8 cellular contexts compared by ENCODE assay signal in the genomic region with DNA sequence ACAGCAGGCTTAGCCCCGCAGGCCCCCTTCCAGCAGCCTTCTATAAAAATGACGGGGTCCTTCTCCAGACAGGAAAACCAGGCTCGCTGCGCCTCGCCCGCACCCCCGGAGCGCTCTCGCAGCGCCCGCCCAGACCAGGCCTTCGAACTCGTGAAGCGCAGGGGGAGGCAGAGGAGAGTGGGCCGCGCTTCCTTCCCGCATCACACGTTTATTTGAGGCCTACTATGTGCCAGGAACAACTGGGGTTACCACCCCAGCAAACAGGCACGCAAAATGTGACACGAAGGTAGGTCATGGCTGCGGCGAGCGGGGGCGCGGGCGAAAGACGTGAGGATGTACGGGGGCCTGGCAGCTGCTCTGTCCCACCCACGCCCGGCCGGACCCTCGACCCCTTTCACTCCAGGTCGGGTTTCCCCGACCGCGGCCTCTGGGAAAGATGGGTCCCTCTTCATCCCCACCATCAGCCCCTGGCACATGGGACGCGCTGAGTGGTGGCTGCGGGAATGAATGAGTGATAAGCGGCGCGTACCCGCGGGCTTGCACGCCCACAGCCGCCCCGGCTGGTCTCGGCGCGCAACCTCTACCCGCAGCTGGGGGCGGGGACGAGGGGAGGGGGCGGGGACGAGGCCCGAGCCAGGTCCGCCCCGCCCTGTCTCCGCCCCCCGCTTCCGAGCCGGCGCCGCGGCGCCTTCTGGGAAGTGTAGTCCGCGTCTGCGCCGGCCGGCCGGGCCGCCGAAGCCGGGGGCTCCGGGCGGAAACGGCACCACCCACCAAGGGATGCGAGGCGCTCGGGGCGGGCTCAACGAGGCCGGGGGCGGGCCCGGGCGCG. TPM values are rescaled to one million over a fixed set of nuclear protein-coding genes. Genes with fewer than 3 reads are reported as not detected.
DNase-seq lines count a peak whose midpoint lies in the region; ATAC-seq and TF ChIP-seq lines count a peak whose summit lies in the region.

No MANE protein-coding gene starts in this region.

- H3K4me2 ChIP-seq in PC-3 (ENCODE audit: low read length): peak overlapping the region; percentile 93

- peaks cover 27% of the 10 kb centered on the region for H3K79me2 ChIP-seq in PC-3 (ENCODE audit: low read length)

- H3K36me3 Mint-ChIP-seq in Calu3 (ENCODE audit: insufficient read depth, unreplicated experiment): peaks cover 17% of the 10 kb centered on the region
- peaks cover 9 to 19% of the 10 kb centered on the region in 2 donors for H3K36me3 Mint-ChIP-seq in activated T-cell treated with anti-CD3 and anti-CD28 coated beads, Interleukin-2, amount 50 U/mL, for 72 hours (ENCODE audit: insufficient read depth in 2 of 2)

- H3K4me3 Mint-ChIP-seq in Calu3 (ENCODE audit: low read depth, unreplicated experiment): peak overlapping the region; percentile 83
- peak overlapping the region; percentile 88 to 90 for H3K4me3 Mint-ChIP-seq in activated T-cell treated with anti-CD3 and anti-CD28 coated beads, Interleukin-2, amount 50 U/mL, for 72 hours

- no peak overlapping the region for H3K27ac ChIP-seq in HUES64 (ENCODE audit: low read depth, low read length)
- no peak overlapping the region for H3K27ac ChIP-seq in PC-3 (ENCODE audit: low read length)
- peak overlapping the region; percentile 60 to 87 (median 76) for H3K27ac ChIP-seq in esophagus squamous epithelium

- no peaks in the 10 kb centered on the region for H3K27me3 Mint-ChIP-seq in Calu3 (ENCODE audit: unreplicated experiment)
- H3K27me3 Mint-ChIP-seq in activated T-cell treated with anti-CD3 and anti-CD28 coated beads, Interleukin-2, amount 50 U/mL, for 72 hours (ENCODE audit: low read depth): no peaks in the 10 kb centered on the region

- no peak for TF ChIP-seq POLR2A in esophagus squamous epithelium (IDR thresholded peaks at IDR 0.05)

- BruUV-seq in Calu3 (replicated peaks; lab: Mats Ljungman, UMichigan): no TSS peak
- TSS peak; percentile 86 for BruUV-seq in PC-3 (replicated peaks; lab: Mats Ljungman, UMichigan)

- POLR2A ChIA-PET in PC-3 (lab: Charles Lee; ENCODE audit: unreplicated experiment): no interaction called here

- H3K9ac ChIP-seq in HUES64 (ENCODE audit: low read depth, low read length): peak overlapping the region; percentile 67
- H3K9ac ChIP-seq in PC-3 (ENCODE audit: low read length): peak overlapping the region; percentile 47; the same call in 1 of the 2 replicates

- H3K9me3 Mint-ChIP-seq in Calu3 (ENCODE audit: low read depth, unreplicated experiment): peaks cover 8% of the 10 kb centered on the region
- peaks cover 14 to 17% of the 10 kb centered on the region in 2 donors for H3K9me3 Mint-ChIP-seq in activated T-cell treated with anti-CD3 and anti-CD28 coated beads, Interleukin-2, amount 50 U/mL, for 72 hours

- DNase-seq in Calu3: peak; percentile 87
- DNase-seq in PC-3: peak; percentile 90
- DNase-seq in activated T-cell treated with anti-CD3 and anti-CD28 coated beads, Interleukin-2, amount 50 U/mL, for 72 hours: peak; percentile 88 to 91
- DNase-seq in esophagus squamous epithelium (lab: John Stamatoyannopoulos, UW): peak; percentile 32
- DNase-seq in myocyte (ENCODE audit: low read depth): peak; percentile 90
- DNase-seq in stimulated activated CD8-positive, alpha-beta memory T cell treated with anti-CD3 and anti-CD28 coated beads, Interleukin-7, amount 100 ng/mL, for 1 hour (ENCODE audit: low read depth in 2 of 2): peak; percentile 89 to 92

- CTCF ChIA-PET in Calu3 (lab: Charles Lee): interaction anchor here (0.8 to 2.7 kb wide), 2 partner anchors 28 to 52 kb away, joined by 3 to 13 read pairs; no protein-coding TSS in a partner anchor
- CTCF ChIA-PET in PC-3 (lab: Charles Lee): interaction anchor here (0.6 to 1.1 kb wide), 5 partner anchors 9 to 1295 kb away, joined by 3 to 8 read pairs (median 4); no protein-coding TSS in a partner anchor

- no peak overlapping the region for H3K27ac Mint-ChIP-seq in Calu3 (ENCODE audit: unreplicated experiment)
- peak overlapping the region; percentile 19 for H3K27ac Mint-ChIP-seq in activated T-cell treated with anti-CD3 and anti-CD28 coated beads, Interleukin-2, amount 50 U/mL, for 72 hours

- no peaks in the 10 kb centered on the region for H4K20me1 ChIP-seq in PC-3 (ENCODE audit: low read length)

- H3K9me3 ChIP-seq in HUES64 (ENCODE audit: insufficient read depth, low read depth, low read length) (peaks cover 16% of the 10 kb centered on the region), PC-3 (ENCODE audit: low read length) (peaks cover 12% of the 10 kb centered on the region; the same call in 1 of the 2 replicates), esophagus squamous epithelium (peaks cover 0 to 33% (median 21%) of the 10 kb centered on the region in 3 donors)

- H3K36me3 ChIP-seq in HUES64 (ENCODE audit: insufficient read depth, low read length) (no peaks in the 10 kb centered on the region), PC-3 (ENCODE audit: low read depth, low read length) (no peaks in the 10 kb centered on the region), esophagus squamous epithelium (no peaks in the 10 kb centered on the region)

- H3K27me3 ChIP-seq in HUES64 (ENCODE audit: insufficient read depth, low read length) (peaks cover 14% of the 10 kb centered on the region), PC-3 (ENCODE audit: low read length) (no peaks in the 10 kb centered on the region), esophagus squamous epithelium (no peaks in the 10 kb centered on the region)

- peak overlapping the region; percentile 94 for H3K4me3 ChIP-seq in HUES64 (ENCODE audit: low read length)
- H3K4me3 ChIP-seq in PC-3 (ENCODE audit: low read length): peak overlapping the region; percentile 85
- peak overlapping the region; percentile 50 to 74 (median 64) for H3K4me3 ChIP-seq in esophagus squamous epithelium

- 12% methylated on average over 88 of the region's 88 CpGs for WGBS in HUES64
- 23% methylated on average over 7 of the region's 88 CpGs; no CpG with 5 or more reads in 1 of the 2 donors for WGBS in esophagus squamous epithelium, 2 donors

- H3K4me1 Mint-ChIP-seq in Calu3 (ENCODE audit: low read depth, unreplicated experiment): peaks cover 23% of the 10 kb centered on the region
- peaks cover 35% of the 10 kb centered on the region for H3K4me1 Mint-ChIP-seq in activated T-cell treated with anti-CD3 and anti-CD28 coated beads, Interleukin-2, amount 50 U/mL, for 72 hours (ENCODE audit: low read depth)

- peak overlapping the region; percentile 91 for H2AFZ ChIP-seq in PC-3 (ENCODE audit: low read length)

- no peaks in the 10 kb centered on the region for H3F3A ChIP-seq in PC-3 (ENCODE audit: low read length, unreplicated experiment)

- intact Hi-C loops in Calu3 (cut with micrococcal nuclease; ENCODE audit: unreplicated experiment): no loop called here
- intact Hi-C loops in PC-3 (cut with micrococcal nuclease): loop anchor here (2.0 kb wide), 2 partner anchors 29 to 89 kb away; no protein-coding TSS in a partner anchor
- intact Hi-C loops in esophagus squamous epithelium (cut with DNase I): no loop called here

- TF ChIP-seq CTCF in Calu3 (IDR thresholded peaks at IDR 0.05; ENCODE audit: unreplicated experiment) (no peak), PC-3 (conservative IDR thresholded peaks at IDR 0.05; ENCODE audit: low read depth, low read length) (no peak), esophagus squamous epithelium (IDR thresholded peaks at IDR 0.05) (no peak)

- no peaks in the 10 kb centered on the region for H3K9me2 ChIP-seq in PC-3 (replicated peaks; ENCODE audit: low read length)

- ATAC-seq in GM21447 (IDR thresholded peaks at IDR 0.05; ENCODE audit: unreplicated experiment) (peak; percentile 85), PC-3 (peak; percentile 91)
- peak; percentile 91 to 92 for ATAC-seq in activated T-cell treated with anti-CD3 and anti-CD28 coated beads, Interleukin-2, amount 50 U/mL, for 72 hours (replicated peaks in 1 of 2)

- H3K4me1 ChIP-seq in HUES64 (ENCODE audit: insufficient read depth, low read length) (0 out of 2 replicates have a peak, but pooled peaks cover 4% of the 10 kb centered on the region), PC-3 (ENCODE audit: insufficient read depth, low read length) (peaks cover 9% of the 10 kb centered on the region), esophagus squamous epithelium (peaks cover 27 to 43% (median 30%) of the 10 kb centered on the region in 3 donors)

RNA-seq across cellular contexts. Expression of a gene that starts 59.1 kb away (rescaled TPM):
- 0.54 and 2.4 TPM in 2 replicates for total RNA-seq in Calu3 (2022)
- polyA plus RNA-seq in HUES64 (2013, experiment 1 of 2): 1.0 TPM
- polyA plus RNA-seq in HUES64 (2013, experiment 2 of 2): 1.1 TPM
- total RNA-seq in PC-3 (2014; rRNA removed): 4.1 and 6.3 TPM in 2 replicates
- total RNA-seq in activated T-cell treated with anti-CD3 and anti-CD28 coated beads, Interleukin-2, amount 50 U/mL, for 72 hours: under 1 TPM; 0.37 to 0.53 TPM
- total RNA-seq in esophagus squamous epithelium: 1 to 10 TPM; 1.2 to 4.4 (median 2.0) TPM
- total RNA-seq in myocyte: 2.5 and 5.3 TPM in 2 replicates
- polyA plus RNA-seq in myocyte (2012): 0.10 TPM

Comparison
In these comparisons a context has a peak if more than half of its experiments do, and no peak if none do; other contexts are left out.
1. DNase-seq: peak in every context shown above with its lines; median percentile 90 in stimulated activated CD8-positive, alpha-beta memory T cell treated with anti-CD3 and anti-CD28 coated beads, Interleukin-7, amount 100 ng/mL, for 1 hour; 90 in PC-3; 90 in myocyte; 90 in activated T-cell treated with anti-CD3 and anti-CD28 coated beads, Interleukin-2, amount 50 U/mL, for 72 hours; 87 in Calu3; 32 in esophagus squamous epithelium.
2. H3K27ac ChIP-seq: peak in esophagus squamous epithelium (4 of 4); none in HUES64 (single experiment) and PC-3 (single experiment).
3. Peak in every context shown above with its lines, with median percentiles within 50 percentile points of each other: ATAC-seq and H3K4me3 ChIP-seq.